ENCODE assay signal across 1 cellular context in the genomic region with DNA sequence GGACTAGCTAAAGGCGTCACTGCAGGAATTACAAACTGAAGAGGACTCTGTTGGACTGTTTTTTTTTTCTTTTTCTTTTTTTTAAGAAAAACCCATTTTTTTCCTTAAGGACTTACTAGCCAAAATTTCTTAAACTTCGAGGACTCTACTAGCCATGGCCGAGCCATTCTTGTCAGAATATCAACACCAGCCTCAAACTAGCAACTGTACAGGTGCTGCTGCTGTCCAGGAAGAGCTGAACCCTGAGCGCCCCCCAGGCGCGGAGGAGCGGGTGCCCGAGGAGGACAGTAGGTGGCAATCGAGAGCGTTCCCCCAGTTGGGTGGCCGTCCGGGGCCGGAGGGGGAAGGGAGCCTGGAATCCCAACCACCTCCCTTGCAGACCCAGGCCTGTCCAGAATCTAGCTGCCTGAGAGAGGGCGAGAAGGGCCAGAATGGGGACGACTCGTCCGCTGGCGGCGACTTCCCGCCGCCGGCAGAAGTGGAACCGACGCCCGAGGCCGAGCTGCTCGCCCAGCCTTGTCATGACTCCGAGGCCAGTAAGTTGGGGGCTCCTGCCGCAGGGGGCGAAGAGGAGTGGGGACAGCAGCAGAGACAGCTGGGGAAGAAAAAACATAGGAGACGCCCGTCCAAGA.
TF ChIP-seq lines count a peak whose summit lies in the region.

No MANE protein-coding gene starts in this region.

TF ChIP-seq in HepG2, 621 proteins besides CTCF, POLR2A, EP300 and RAD21 (continued from another document and continues in another):
- TF ChIP-seq, protein P1, sequence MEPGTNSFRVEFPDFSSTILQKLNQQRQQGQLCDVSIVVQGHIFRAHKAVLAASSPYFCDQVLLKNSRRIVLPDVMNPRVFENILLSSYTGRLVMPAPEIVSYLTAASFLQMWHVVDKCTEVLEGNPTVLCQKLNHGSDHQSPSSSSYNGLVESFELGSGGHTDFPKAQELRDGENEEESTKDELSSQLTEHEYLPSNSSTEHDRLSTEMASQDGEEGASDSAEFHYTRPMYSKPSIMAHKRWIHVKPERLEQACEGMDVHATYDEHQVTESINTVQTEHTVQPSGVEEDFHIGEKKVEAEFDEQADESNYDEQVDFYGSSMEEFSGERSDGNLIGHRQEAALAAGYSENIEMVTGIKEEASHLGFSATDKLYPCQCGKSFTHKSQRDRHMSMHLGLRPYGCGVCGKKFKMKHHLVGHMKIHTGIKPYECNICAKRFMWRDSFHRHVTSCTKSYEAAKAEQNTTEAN (CRISPR knock-in tag; conservative IDR thresholded peaks at IDR 0.05), result peak; percentile 43; the same call in 1 of the 2 replicates
- TF ChIP-seq ZBTB7A (CRISPR knock-in tag; IDR thresholded peaks at IDR 0.05) (peak; percentile 46; the same call in 1 of the 2 replicates), ELF3 (CRISPR knock-in tag; IDR thresholded peaks at IDR 0.05) (peak; percentile 88), ETV6 (CRISPR knock-in tag; conservative IDR thresholded peaks at IDR 0.05) (peak; percentile 48; the same call in 1 of the 2 replicates), ISL2 (CRISPR knock-in tag; IDR thresholded peaks at IDR 0.05) (peak; percentile 62; the same call in 1 of the 2 replicates), NCOA2 (CRISPR knock-in tag; IDR thresholded peaks at IDR 0.05) (peak; percentile 49; the same call in 1 of the 2 replicates), ZNF841 (CRISPR knock-in tag; IDR thresholded peaks at IDR 0.05; ENCODE audit: borderline replicate concordance) (no peak; the same call in 1 of the 2 replicates), ZNF547 (CRISPR knock-in tag; IDR thresholded peaks at IDR 0.05) (no peak), HNRNPH1 (optimal IDR thresholded peaks at IDR 0.05; ENCODE audit: low read depth, low read length) (peak; percentile 53), NRL (CRISPR knock-in tag; IDR thresholded peaks at IDR 0.05; ENCODE audit: borderline replicate concordance) (no peak), MAF1 (CRISPR knock-in tag; IDR thresholded peaks at IDR 0.05; ENCODE audit: borderline replicate concordance) (0 out of 2 replicates have a peak, but pooled peaks have one; percentile 55), KDM3A (CRISPR knock-in tag; IDR thresholded peaks at IDR 0.05; ENCODE audit: low read depth) (0 out of 2 replicates have a peak, but pooled peaks have one; percentile 25), EEA1 (CRISPR knock-in tag; IDR thresholded peaks at IDR 0.05; ENCODE audit: borderline replicate concordance) (0 out of 2 replicates have a peak, but pooled peaks have one; percentile 54), TEAD3 (CRISPR knock-in tag; optimal IDR thresholded peaks at IDR 0.05; ENCODE audit: borderline replicate concordance) (peak; percentile 85), ZNF878 (CRISPR knock-in tag; IDR thresholded peaks at IDR 0.05) (peak; percentile 9; the same call in 1 of the 2 replicates), HMG20B (CRISPR knock-in tag; conservative IDR thresholded peaks at IDR 0.05) (peak; percentile 60; the same call in 1 of the 2 replicates), TBX2 (CRISPR knock-in tag; IDR thresholded peaks at IDR 0.05; ENCODE audit: borderline replicate concordance) (peak; percentile 63), MIER2 (CRISPR knock-in tag; IDR thresholded peaks at IDR 0.05) (peak; percentile 67; the same call in 1 of the 2 replicates), JUN (CRISPR knock-in tag; IDR thresholded peaks at IDR 0.05) (no peak), ZNF337 (CRISPR knock-in tag; IDR thresholded peaks at IDR 0.05; ENCODE audit: borderline replicate concordance, low read depth) (no peak), ZNF792 (CRISPR knock-in tag; IDR thresholded peaks at IDR 0.05) (peak; percentile 74), PHF8 (CRISPR knock-in tag; IDR thresholded peaks at IDR 0.05) (0 out of 2 replicates have a peak, but pooled peaks have one; percentile 57), KDM1A (CRISPR knock-in tag; IDR thresholded peaks at IDR 0.05) (0 out of 2 replicates have a peak, but pooled peaks have one; percentile 24), ZNF557 (CRISPR knock-in tag; IDR thresholded peaks at IDR 0.05) (peak; percentile 87; the same call in 1 of the 2 replicates), MYC (CRISPR knock-in tag; IDR thresholded peaks at IDR 0.05; ENCODE audit: borderline replicate concordance) (peak; percentile 44; the same call in 1 of the 2 replicates), KMT2A (CRISPR knock-in tag; IDR thresholded peaks at IDR 0.05) (no peak; the same call in 1 of the 2 replicates), HDAC1 (CRISPR knock-in tag; IDR thresholded peaks at IDR 0.05) (peak; percentile 26; the same call in 1 of the 2 replicates), ZNF331 (CRISPR knock-in tag; IDR thresholded peaks at IDR 0.05) (peak; percentile 68), FOXO1 (CRISPR knock-in tag; IDR thresholded peaks at IDR 0.05) (peak; percentile 50), ZSCAN12 (CRISPR knock-in tag; IDR thresholded peaks at IDR 0.05) (no peak), MED1 (CRISPR knock-in tag; IDR thresholded peaks at IDR 0.05) (peak; percentile 52), MYNN (CRISPR knock-in tag; IDR thresholded peaks at IDR 0.05; ENCODE audit: low read depth) (no peak)
- TF ChIP-seq, protein P2, sequence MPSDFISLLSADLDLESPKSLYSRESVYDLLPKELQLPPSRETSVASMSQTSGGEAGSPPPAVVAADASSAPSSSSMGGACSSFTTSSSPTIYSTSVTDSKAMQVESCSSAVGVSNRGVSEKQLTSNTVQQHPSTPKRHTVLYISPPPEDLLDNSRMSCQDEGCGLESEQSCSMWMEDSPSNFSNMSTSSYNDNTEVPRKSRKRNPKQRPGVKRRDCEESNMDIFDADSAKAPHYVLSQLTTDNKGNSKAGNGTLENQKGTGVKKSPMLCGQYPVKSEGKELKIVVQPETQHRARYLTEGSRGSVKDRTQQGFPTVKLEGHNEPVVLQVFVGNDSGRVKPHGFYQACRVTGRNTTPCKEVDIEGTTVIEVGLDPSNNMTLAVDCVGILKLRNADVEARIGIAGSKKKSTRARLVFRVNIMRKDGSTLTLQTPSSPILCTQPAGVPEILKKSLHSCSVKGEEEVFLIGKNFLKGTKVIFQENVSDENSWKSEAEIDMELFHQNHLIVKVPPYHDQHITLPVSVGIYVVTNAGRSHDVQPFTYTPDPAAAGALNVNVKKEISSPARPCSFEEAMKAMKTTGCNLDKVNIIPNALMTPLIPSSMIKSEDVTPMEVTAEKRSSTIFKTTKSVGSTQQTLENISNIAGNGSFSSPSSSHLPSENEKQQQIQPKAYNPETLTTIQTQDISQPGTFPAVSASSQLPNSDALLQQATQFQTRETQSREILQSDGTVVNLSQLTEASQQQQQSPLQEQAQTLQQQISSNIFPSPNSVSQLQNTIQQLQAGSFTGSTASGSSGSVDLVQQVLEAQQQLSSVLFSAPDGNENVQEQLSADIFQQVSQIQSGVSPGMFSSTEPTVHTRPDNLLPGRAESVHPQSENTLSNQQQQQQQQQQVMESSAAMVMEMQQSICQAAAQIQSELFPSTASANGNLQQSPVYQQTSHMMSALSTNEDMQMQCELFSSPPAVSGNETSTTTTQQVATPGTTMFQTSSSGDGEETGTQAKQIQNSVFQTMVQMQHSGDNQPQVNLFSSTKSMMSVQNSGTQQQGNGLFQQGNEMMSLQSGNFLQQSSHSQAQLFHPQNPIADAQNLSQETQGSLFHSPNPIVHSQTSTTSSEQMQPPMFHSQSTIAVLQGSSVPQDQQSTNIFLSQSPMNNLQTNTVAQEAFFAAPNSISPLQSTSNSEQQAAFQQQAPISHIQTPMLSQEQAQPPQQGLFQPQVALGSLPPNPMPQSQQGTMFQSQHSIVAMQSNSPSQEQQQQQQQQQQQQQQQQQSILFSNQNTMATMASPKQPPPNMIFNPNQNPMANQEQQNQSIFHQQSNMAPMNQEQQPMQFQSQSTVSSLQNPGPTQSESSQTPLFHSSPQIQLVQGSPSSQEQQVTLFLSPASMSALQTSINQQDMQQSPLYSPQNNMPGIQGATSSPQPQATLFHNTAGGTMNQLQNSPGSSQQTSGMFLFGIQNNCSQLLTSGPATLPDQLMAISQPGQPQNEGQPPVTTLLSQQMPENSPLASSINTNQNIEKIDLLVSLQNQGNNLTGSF (CRISPR knock-in tag; IDR thresholded peaks at IDR 0.05), result 0 out of 2 replicates have a peak, but pooled peaks have one; percentile 10
- TF ChIP-seq, protein P3, sequence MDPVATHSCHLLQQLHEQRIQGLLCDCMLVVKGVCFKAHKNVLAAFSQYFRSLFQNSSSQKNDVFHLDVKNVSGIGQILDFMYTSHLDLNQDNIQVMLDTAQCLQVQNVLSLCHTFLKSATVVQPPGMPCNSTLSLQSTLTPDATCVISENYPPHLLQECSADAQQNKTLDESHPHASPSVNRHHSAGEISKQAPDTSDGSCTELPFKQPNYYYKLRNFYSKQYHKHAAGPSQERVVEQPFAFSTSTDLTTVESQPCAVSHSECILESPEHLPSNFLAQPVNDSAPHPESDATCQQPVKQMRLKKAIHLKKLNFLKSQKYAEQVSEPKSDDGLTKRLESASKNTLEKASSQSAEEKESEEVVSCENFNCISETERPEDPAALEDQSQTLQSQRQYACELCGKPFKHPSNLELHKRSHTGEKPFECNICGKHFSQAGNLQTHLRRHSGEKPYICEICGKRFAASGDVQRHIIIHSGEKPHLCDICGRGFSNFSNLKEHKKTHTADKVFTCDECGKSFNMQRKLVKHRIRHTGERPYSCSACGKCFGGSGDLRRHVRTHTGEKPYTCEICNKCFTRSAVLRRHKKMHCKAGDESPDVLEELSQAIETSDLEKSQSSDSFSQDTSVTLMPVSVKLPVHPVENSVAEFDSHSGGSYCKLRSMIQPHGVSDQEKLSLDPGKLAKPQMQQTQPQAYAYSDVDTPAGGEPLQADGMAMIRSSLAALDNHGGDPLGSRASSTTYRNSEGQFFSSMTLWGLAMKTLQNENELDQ (CRISPR knock-in tag; IDR thresholded peaks at IDR 0.05; ENCODE audit: borderline replicate concordance), result 0 out of 2 replicates have a peak, but pooled peaks have one; percentile 44
- TF ChIP-seq, protein P4, sequence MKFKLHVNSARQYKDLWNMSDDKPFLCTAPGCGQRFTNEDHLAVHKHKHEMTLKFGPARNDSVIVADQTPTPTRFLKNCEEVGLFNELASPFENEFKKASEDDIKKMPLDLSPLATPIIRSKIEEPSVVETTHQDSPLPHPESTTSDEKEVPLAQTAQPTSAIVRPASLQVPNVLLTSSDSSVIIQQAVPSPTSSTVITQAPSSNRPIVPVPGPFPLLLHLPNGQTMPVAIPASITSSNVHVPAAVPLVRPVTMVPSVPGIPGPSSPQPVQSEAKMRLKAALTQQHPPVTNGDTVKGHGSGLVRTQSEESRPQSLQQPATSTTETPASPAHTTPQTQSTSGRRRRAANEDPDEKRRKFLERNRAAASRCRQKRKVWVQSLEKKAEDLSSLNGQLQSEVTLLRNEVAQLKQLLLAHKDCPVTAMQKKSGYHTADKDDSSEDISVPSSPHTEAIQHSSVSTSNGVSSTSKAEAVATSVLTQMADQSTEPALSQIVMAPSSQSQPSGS (CRISPR knock-in tag; IDR thresholded peaks at IDR 0.05), result peak; percentile 53
- TF ChIP-seq, protein P5, sequence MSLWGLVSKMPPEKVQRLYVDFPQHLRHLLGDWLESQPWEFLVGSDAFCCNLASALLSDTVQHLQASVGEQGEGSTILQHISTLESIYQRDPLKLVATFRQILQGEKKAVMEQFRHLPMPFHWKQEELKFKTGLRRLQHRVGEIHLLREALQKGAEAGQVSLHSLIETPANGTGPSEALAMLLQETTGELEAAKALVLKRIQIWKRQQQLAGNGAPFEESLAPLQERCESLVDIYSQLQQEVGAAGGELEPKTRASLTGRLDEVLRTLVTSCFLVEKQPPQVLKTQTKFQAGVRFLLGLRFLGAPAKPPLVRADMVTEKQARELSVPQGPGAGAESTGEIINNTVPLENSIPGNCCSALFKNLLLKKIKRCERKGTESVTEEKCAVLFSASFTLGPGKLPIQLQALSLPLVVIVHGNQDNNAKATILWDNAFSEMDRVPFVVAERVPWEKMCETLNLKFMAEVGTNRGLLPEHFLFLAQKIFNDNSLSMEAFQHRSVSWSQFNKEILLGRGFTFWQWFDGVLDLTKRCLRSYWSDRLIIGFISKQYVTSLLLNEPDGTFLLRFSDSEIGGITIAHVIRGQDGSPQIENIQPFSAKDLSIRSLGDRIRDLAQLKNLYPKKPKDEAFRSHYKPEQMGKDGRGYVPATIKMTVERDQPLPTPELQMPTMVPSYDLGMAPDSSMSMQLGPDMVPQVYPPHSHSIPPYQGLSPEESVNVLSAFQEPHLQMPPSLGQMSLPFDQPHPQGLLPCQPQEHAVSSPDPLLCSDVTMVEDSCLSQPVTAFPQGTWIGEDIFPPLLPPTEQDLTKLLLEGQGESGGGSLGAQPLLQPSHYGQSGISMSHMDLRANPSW (CRISPR knock-in tag; IDR thresholded peaks at IDR 0.05; ENCODE audit: borderline replicate concordance), result peak; percentile 57; the same call in 1 of the 2 replicates
- TF ChIP-seq, protein P6, sequence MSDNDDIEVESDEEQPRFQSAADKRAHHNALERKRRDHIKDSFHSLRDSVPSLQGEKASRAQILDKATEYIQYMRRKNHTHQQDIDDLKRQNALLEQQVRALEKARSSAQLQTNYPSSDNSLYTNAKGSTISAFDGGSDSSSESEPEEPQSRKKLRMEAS (IDR thresholded peaks at IDR 0.05), result peak; percentile 12
- TF ChIP-seq, protein P7, sequence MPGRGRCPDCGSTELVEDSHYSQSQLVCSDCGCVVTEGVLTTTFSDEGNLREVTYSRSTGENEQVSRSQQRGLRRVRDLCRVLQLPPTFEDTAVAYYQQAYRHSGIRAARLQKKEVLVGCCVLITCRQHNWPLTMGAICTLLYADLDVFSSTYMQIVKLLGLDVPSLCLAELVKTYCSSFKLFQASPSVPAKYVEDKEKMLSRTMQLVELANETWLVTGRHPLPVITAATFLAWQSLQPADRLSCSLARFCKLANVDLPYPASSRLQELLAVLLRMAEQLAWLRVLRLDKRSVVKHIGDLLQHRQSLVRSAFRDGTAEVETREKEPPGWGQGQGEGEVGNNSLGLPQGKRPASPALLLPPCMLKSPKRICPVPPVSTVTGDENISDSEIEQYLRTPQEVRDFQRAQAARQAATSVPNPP (CRISPR knock-in tag; IDR thresholded peaks at IDR 0.05), result 0 out of 2 replicates have a peak, but pooled peaks have one; percentile 11
- TF ChIP-seq, protein P8, sequence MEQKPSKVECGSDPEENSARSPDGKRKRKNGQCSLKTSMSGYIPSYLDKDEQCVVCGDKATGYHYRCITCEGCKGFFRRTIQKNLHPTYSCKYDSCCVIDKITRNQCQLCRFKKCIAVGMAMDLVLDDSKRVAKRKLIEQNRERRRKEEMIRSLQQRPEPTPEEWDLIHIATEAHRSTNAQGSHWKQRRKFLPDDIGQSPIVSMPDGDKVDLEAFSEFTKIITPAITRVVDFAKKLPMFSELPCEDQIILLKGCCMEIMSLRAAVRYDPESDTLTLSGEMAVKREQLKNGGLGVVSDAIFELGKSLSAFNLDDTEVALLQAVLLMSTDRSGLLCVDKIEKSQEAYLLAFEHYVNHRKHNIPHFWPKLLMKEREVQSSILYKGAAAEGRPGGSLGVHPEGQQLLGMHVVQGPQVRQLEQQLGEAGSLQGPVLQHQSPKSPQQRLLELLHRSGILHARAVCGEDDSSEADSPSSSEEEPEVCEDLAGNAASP (CRISPR knock-in tag; IDR thresholded peaks at IDR 0.05; ENCODE audit: borderline replicate concordance), result peak; percentile 69; the same call in 1 of the 2 replicates
- TF ChIP-seq, protein P9, sequence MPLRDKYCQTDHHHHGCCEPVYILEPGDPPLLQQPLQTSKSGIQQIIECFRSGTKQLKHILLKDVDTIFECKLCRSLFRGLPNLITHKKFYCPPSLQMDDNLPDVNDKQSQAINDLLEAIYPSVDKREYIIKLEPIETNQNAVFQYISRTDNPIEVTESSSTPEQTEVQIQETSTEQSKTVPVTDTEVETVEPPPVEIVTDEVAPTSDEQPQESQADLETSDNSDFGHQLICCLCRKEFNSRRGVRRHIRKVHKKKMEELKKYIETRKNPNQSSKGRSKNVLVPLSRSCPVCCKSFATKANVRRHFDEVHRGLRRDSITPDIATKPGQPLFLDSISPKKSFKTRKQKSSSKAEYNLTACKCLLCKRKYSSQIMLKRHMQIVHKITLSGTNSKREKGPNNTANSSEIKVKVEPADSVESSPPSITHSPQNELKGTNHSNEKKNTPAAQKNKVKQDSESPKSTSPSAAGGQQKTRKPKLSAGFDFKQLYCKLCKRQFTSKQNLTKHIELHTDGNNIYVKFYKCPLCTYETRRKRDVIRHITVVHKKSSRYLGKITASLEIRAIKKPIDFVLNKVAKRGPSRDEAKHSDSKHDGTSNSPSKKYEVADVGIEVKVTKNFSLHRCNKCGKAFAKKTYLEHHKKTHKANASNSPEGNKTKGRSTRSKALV (CRISPR knock-in tag; IDR thresholded peaks at IDR 0.05), result 0 out of 2 replicates have a peak, but pooled peaks have one; percentile 31
